In the genomic region with DNA sequence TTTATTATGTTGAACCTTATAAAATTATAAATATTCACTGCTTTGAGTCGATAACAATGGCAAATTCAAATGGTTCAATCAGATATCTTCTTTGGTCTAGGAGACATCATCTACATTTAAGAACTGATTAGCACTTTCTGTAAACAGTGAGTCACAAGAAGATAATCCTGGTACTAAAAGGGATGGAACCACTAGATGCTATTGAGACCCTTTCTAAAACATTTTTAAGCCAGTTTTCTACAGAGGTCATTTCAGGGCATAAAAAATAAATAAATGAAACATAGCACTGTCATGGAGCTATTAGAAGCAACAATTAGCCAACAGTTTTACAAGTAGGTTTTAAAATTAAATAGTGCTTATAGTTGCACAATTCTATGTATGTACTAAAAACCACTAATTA, we compare ENCODE assay signal across 21 cellular contexts.
DNase-seq lines count a peak whose midpoint lies in the region; ATAC-seq and TF ChIP-seq lines count a peak whose summit lies in the region.
"Had no signal": no experiment of that assay in that cellular context is flagged by ENCODE, and none has a peak within 500 bp of the region (broad histone marks: within the 10 kb centered on the region; RNA-seq: fewer than 3 reads in every experiment).

No MANE protein-coding gene starts in this region.

- H3K9me3 ChIP-seq in left ventricle myocardium inferior (replicated peaks), result no peaks in the 10 kb centered on the region
- H3K9me3 ChIP-seq: BLaER1 treated with 17β-estradiol and CSF1 and Interleukin-3, amounts not matched to agents 10 nM and 100 nM; SJCRH30 had no signal

- H3K4me1 ChIP-seq in left ventricle myocardium inferior, result peaks cover 25% of the 10 kb centered on the region

- TF ChIP-seq CTCF in left ventricle myocardium inferior (IDR thresholded peaks at IDR 0.05; ENCODE audit: borderline replicate concordance) (no peak), fibroblast of villous mesenchyme (IDR thresholded peaks at IDR 0.05; ENCODE audit: insufficient read depth, low read depth, low read length) (no peak)

- no peaks in the 10 kb centered on the region for H3K27me3 ChIP-seq in left ventricle myocardium inferior (ENCODE audit: low read depth)
- H3K27me3 ChIP-seq: BLaER1 treated with 17β-estradiol and CSF1 and Interleukin-3, amounts not matched to agents 10 nM and 100 nM; SJCRH30 had no signal

- H3K36me3 ChIP-seq in left ventricle myocardium inferior, result no peaks in the 10 kb centered on the region
- H3K36me3 ChIP-seq: BLaER1 treated with 17β-estradiol and CSF1 and Interleukin-3, amounts not matched to agents 10 nM and 100 nM; SJCRH30 had no signal

- intact Hi-C loops in left ventricle myocardium inferior (cut with micrococcal nuclease), result no loop called here
- intact Hi-C loops in Right ventricle myocardium superior (cut with DNase I), result no loop called here

- ATAC-seq in Right ventricle myocardium superior (ENCODE audit: poor library complexity) (no peak), GM21367 (IDR thresholded peaks at IDR 0.05; ENCODE audit: unreplicated experiment) (no peak)
- ATAC-seq: HepG2, SK-N-SH treated with all-trans-retinoic acid at 6 μM for 48 hours had no signal

- H3K4me3 ChIP-seq in left ventricle myocardium inferior (no peak overlapping the region), fibroblast of villous mesenchyme (ENCODE audit: low read depth, low read length) (no peak overlapping the region)
- H3K4me3 ChIP-seq: BLaER1 treated with 17β-estradiol and CSF1 and Interleukin-3, amounts not matched to agents 10 nM and 100 nM; SJCRH30 had no signal

- H3K27ac ChIP-seq in left ventricle myocardium inferior (replicated peaks), result peak overlapping the region; percentile 48
- H3K27ac ChIP-seq: BLaER1 treated with 17β-estradiol and CSF1 and Interleukin-3, amounts not matched to agents 10 nM and 100 nM; SJCRH30 had no signal

- no peak for DNase-seq in left ventricle myocardium inferior
- no peak for DNase-seq in Right ventricle myocardium superior
- DNase-seq in M059J (ENCODE audit: low read depth), result peak; percentile 59
- DNase-seq in fibroblast of villous mesenchyme (ENCODE audit: low read depth), result peak; percentile 86
- no peak for DNase-seq in DMS153 treated with DMSO at 0.1 percent for 48 hours (lab: John Stamatoyannopoulos, UW; ENCODE audit: unreplicated experiment)
- no peak for DNase-seq in T1000 (lab: John Stamatoyannopoulos, UW)
- DNase-seq: AML-193; CD4-positive, alpha-beta T cell; KBM-7; MM.1S; NCI-H1048; NCI-H1436 treated with DMSO at 0.1 percent for 48 hours; NCI-H187 treated with DMSO at 0.1 percent for 48 hours; NCI-H345; NCI-H510A treated with DMSO at 0.1 percent for 48 hours; OCI-M1 had no signal

Comparison
In these comparisons a context has a peak if more than half of its experiments do, and no peak if none do; other contexts are left out.
1. DNase-seq: peak in M059J (single experiment) and fibroblast of villous mesenchyme (single experiment); none in left ventricle myocardium inferior (single experiment), Right ventricle myocardium superior (single experiment), DMS153 treated with DMSO at 0.1 percent for 48 hours (single experiment) and T1000 (single experiment).